Comparison of ENCODE assay signal across 14 cellular contexts in genomic region chr19:42501243-42501642, GRCh38. TPM values are rescaled to one million over a fixed set of nuclear protein-coding genes. Genes with fewer than 3 reads are reported as not detected.
"Had no signal": no experiment of that assay in that cellular context is flagged by ENCODE, and none has a peak within 500 bp of the region (broad histone marks: within the 10 kb centered on the region; RNA-seq: fewer than 3 reads in every experiment).

No MANE protein-coding gene starts in this region.

RNA-seq across cellular contexts. Expression of gene CEACAM1, which starts 27.0 kb away (rescaled TPM):
- total RNA-seq: ascending aorta, cardiac muscle cell, chondrocyte had no signal

RNA-seq across cellular contexts. Expression of gene CXCL17, which starts 58.5 kb away (rescaled TPM):
- total RNA-seq: activated B cell treated with CpG ODN at 0.5 μM for 24 hours; activated CD4-positive, alpha-beta memory T cell treated with anti-CD3 and anti-CD28 coated beads for 36 hours; activated CD4-positive, alpha-beta T cell treated with anti-CD3 and anti-CD28 coated beads, Interleukin-2, amount 10 ng/mL, durations not matched to agents 24 days and 14 days; activated CD8-positive, alpha-beta T cell treated with anti-CD3 and anti-CD28 coated beads, Interleukin-2, amount 10 ng/mL, durations not matched to agents 7 days and 5 days; activated naive CD4-positive, alpha-beta T cell treated with anti-CD3 and anti-CD28 coated beads, Interleukin-2, amount 50 U/mL, for 72 hours; activated naive CD8-positive, alpha-beta T cell treated with anti-CD3 and anti-CD28 coated beads for 36 hours; activated T-cell treated with anti-CD3 and anti-CD28 coated beads, Interleukin-2, amount 50 U/mL, for 4 hours; activated T-cell treated with anti-CD3 and anti-CD28 coated beads, Interleukin-2, amount 50 U/mL, for 72 hours; activated T-helper 1 cell treated with anti-CD3 and anti-CD28 coated beads, Interleukin-12 subunit alpha, Interleukin-12 subunit beta, Interleukin-2, Interleukin-4 antibody, amounts not matched to agents 30 ng/mL and 10 ng/mL and 1 ng/mL, durations not matched to agents 14 hours and 24 hours and 36 hours; activated T-helper 2 cell treated with anti-CD3 and anti-CD28 coated beads, Interferon-gamma antibody, Interleukin-2, Interleukin-4, amounts not matched to agents 10 μg/mL and 5 μg/mL and 100 μg/mL, durations not matched to agents 14 hours and 24 hours and 36 hours; ascending aorta; cardiac muscle cell; chondrocyte; T-helper 2 cell treated with Interferon-gamma antibody and Interleukin-4, amounts not matched to agents 100 ng/mL and 5 ng/mL, for 36 hours had no signal
